ENCODE assay signal across 9 cellular contexts in genomic region chr2:42055573-42056514, GRCh38. TPM values are rescaled to one million over a fixed set of nuclear protein-coding genes. Genes with fewer than 3 reads are reported as not detected.
DNase-seq lines count a peak whose midpoint lies in the region; ATAC-seq and TF ChIP-seq lines count a peak whose summit lies in the region.
"Had no signal": no experiment of that assay in that cellular context is flagged by ENCODE, and none has a peak within 500 bp of the region (broad histone marks: within the 10 kb centered on the region; RNA-seq: fewer than 3 reads in every experiment).

No MANE protein-coding gene starts in this region.

- peaks cover 43% of the 10 kb centered on the region for H3K36me3 Mint-ChIP-seq in brain
- H3K36me3 Mint-ChIP-seq: activated naive CD4-positive, alpha-beta T cell treated with anti-CD3 and anti-CD28 coated beads, Interleukin-2, amount 10 ng/mL, durations not matched to agents 7 days and 5 days had no signal

- no peaks in the 10 kb centered on the region for H3K36me3 ChIP-seq in mucosa of descending colon (ENCODE audit: low read depth)
- H3K36me3 ChIP-seq in tibial artery: peaks cover 46 to 52% (median 47%) of the 10 kb centered on the region in 3 donors

- DNase-seq in HuH-7 (ENCODE audit: low spot score) (peak; percentile 84), mucosa of descending colon (peak; percentile 84 to 93 (median 86)), tibial artery (no peak), NCI-H2227 (lab: John Stamatoyannopoulos, UW; ENCODE audit: unreplicated experiment) (no peak), T-helper 9 cell (no peak)
- DNase-seq in stimulated activated CD4-positive, alpha-beta T cell treated with anti-CD3 and anti-CD28 coated beads, Interleukin-12 subunit alpha, Interleukin-12 subunit beta, amount 100 ng/mL, for 4 hours: no peak
- DNase-seq: activated naive CD4-positive, alpha-beta T cell treated with anti-CD3 and anti-CD28 coated beads, Interleukin-2, amount 10 ng/mL, durations not matched to agents 7 days and 5 days; CD4-positive, alpha-beta T cell had no signal

- no peak for TF ChIP-seq CTCF in brain (conservative IDR thresholded peaks at IDR 0.05)
- TF ChIP-seq CTCF in mucosa of descending colon (IDR thresholded peaks at IDR 0.05): no peak
- TF ChIP-seq CTCF in tibial artery (IDR thresholded peaks at IDR 0.05): no peak

- no peaks in the 10 kb centered on the region for H3K27me3 Mint-ChIP-seq in brain

- H3K4me3 Mint-ChIP-seq in brain: peak overlapping the region in 1 of 5 experiments; percentile 46
- H3K4me3 Mint-ChIP-seq: activated naive CD4-positive, alpha-beta T cell treated with anti-CD3 and anti-CD28 coated beads, Interleukin-2, amount 10 ng/mL, durations not matched to agents 7 days and 5 days; CD4-positive, alpha-beta T cell had no signal

- no peaks in the 10 kb centered on the region for H3K9me3 Mint-ChIP-seq in brain
- H3K9me3 Mint-ChIP-seq: activated naive CD4-positive, alpha-beta T cell treated with anti-CD3 and anti-CD28 coated beads, Interleukin-2, amount 10 ng/mL, durations not matched to agents 7 days and 5 days; CD4-positive, alpha-beta T cell had no signal

- peak overlapping the region in 4 of 5 experiments; percentile 16 to 71 (median 29) for H3K27ac Mint-ChIP-seq in brain
- H3K27ac Mint-ChIP-seq: activated naive CD4-positive, alpha-beta T cell treated with anti-CD3 and anti-CD28 coated beads, Interleukin-2, amount 10 ng/mL, durations not matched to agents 7 days and 5 days; CD4-positive, alpha-beta T cell had no signal

- H3K9me3 ChIP-seq in mucosa of descending colon (no peaks in the 10 kb centered on the region), tibial artery (no peaks in the 10 kb centered on the region)

- peak overlapping the region; percentile 86 to 97 for H3K27ac ChIP-seq in tibial artery

- ATAC-seq in mucosa of descending colon: peak; percentile 80

- no peaks in the 10 kb centered on the region for H3K27me3 ChIP-seq in tibial artery

- H3K4me3 ChIP-seq in mucosa of descending colon (no peak overlapping the region), tibial artery (no peak overlapping the region)

- intact Hi-C loops in mucosa of descending colon (cut with DNase I, micrococcal nuclease) (no loop called here), tibial artery (cut with DNase I; ENCODE audit: low total_unique reads) (no loop called here)

- H3K4me1 Mint-ChIP-seq in brain: peaks cover 57% of the 10 kb centered on the region
- H3K4me1 Mint-ChIP-seq: activated naive CD4-positive, alpha-beta T cell treated with anti-CD3 and anti-CD28 coated beads, Interleukin-2, amount 10 ng/mL, durations not matched to agents 7 days and 5 days had no signal

- H3K4me1 ChIP-seq in mucosa of descending colon (ENCODE audit: low read depth): peaks cover 75% of the 10 kb centered on the region
- H3K4me1 ChIP-seq in tibial artery: peaks cover 26 to 91% (median 64%) of the 10 kb centered on the region in 4 donors

RNA-seq across cellular contexts. Expression of gene PKDCC, which starts 8.0 kb away (rescaled TPM):
- polyA plus RNA-seq in brain (ENCODE audit: insufficient read depth, low read depth, low replicate concordance): 4.1 TPM
- 10 to 100 TPM; 79.3 to 88.8 (median 80.7) TPM for total RNA-seq in mucosa of descending colon
- total RNA-seq: CD4-positive, alpha-beta T cell had no signal

Comparison
In these comparisons a context has a peak if more than half of its experiments do, and no peak if none do; other contexts are left out.
1. DNase-seq: peak in HuH-7 (single experiment) and mucosa of descending colon (3 of 3); none in tibial artery (0 of 2), NCI-H2227 (single experiment), stimulated activated CD4-positive, alpha-beta T cell treated with anti-CD3 and anti-CD28 coated beads, Interleukin-12 subunit alpha, Interleukin-12 subunit beta, amount 100 ng/mL, for 4 hours (single experiment) and T-helper 9 cell (single experiment).